In genomic region chr21:33212159-33212851, GRCh38 we compare ENCODE assay signal across 11 cellular contexts. TPM values are rescaled to one million over a fixed set of nuclear protein-coding genes. Genes with fewer than 3 reads are reported as not detected.
DNase-seq lines count a peak whose midpoint lies in the region; ATAC-seq and TF ChIP-seq lines count a peak whose summit lies in the region.
"Had no signal": no experiment of that assay in that cellular context is flagged by ENCODE, and none has a peak within 500 bp of the region (broad histone marks: within the 10 kb centered on the region; RNA-seq: fewer than 3 reads in every experiment).

No MANE protein-coding gene starts in this region.

- no peaks in the 10 kb centered on the region for H4K20me1 ChIP-seq in DND-41 (ENCODE audit: insufficient read depth, low read length)

- H3K4me3 ChIP-seq in DND-41 (ENCODE audit: low read depth in 1 of 2, low read length in 2 of 2), result peak overlapping the region in 1 of 2 experiments; percentile 40; a peak in 2 of 4 replicates
- no peak overlapping the region for H3K4me3 ChIP-seq in naive thymus-derived CD4-positive, alpha-beta T cell (ENCODE audit: low read length)

- peak overlapping the region; percentile 60 for H3K9ac ChIP-seq in DND-41 (ENCODE audit: low read depth, low read length)

- DNase-seq in DND-41 (peak; percentile 86), NCI-H82 (lab: John Stamatoyannopoulos, UW) (peak; percentile 55), cortex of kidney (lab: John Stamatoyannopoulos, UW) (no peak), dedifferentiated amniotic fluid mesenchymal stem cell (ENCODE audit: extremely low spot score) (no peak), NCI-H2107 (lab: John Stamatoyannopoulos, UW) (no peak)
- DNase-seq in central memory CD8-positive, alpha-beta T cell (ENCODE audit: low spot score in 2 of 2), result no peak
- peak in 5 of 9 donors; percentile 35 to 46 (median 41) for DNase-seq in naive thymus-derived CD4-positive, alpha-beta T cell
- DNase-seq: activated effector memory CD4-positive, alpha-beta T cell treated with anti-CD3 and anti-CD28 coated beads, Interleukin-2, amount 50 U/mL, for 16 hours; kidney; NCI-H2171 had no signal

- peak overlapping the region; percentile 98 for H3K27ac ChIP-seq in DND-41 (ENCODE audit: low read length)
- H3K27ac ChIP-seq in naive thymus-derived CD4-positive, alpha-beta T cell (ENCODE audit: low read depth, low read length), result peak overlapping the region; percentile 59

- no peaks in the 10 kb centered on the region for H3K9me3 Mint-ChIP-seq in central memory CD8-positive, alpha-beta T cell
- H3K9me3 Mint-ChIP-seq in naive thymus-derived CD4-positive, alpha-beta T cell, result peaks cover 0 to 13% (median 2%) of the 10 kb centered on the region in 11 donors

- H3K9me3 ChIP-seq in DND-41 (ENCODE audit: insufficient read depth, low read length, severe bottlenecking), result peaks cover 8% of the 10 kb centered on the region
- peaks cover 0 to 4% (median 0%) of the 10 kb centered on the region in 3 experiments for H3K9me3 ChIP-seq in naive thymus-derived CD4-positive, alpha-beta T cell (ENCODE audit: control insufficient read depth in 2 of 3, low read length in 3 of 3)

- POLR2A ChIA-PET in naive thymus-derived CD4-positive, alpha-beta T cell (lab: Charles Lee), result interaction anchor here (0.6 to 1.1 kb wide), 3 partner anchors 35 to 676 kb away, joined by 3 to 7 read pairs (median 4); no protein-coding TSS in a partner anchor

- TF ChIP-seq CTCF in DND-41 (IDR thresholded peaks at IDR 0.05; ENCODE audit: borderline replicate concordance, extremely low read depth, low read length, poor library complexity, severe bottlenecking), result no peak

- ATAC-seq in DND-41 (ENCODE audit: insufficient read depth, low read depth), result peak; percentile 75
- peak; percentile 38 for ATAC-seq in central memory CD8-positive, alpha-beta T cell (replicated peaks; ENCODE audit: extremely low read depth, poor library complexity, severe bottlenecking)
- ATAC-seq in naive thymus-derived CD4-positive, alpha-beta T cell, result peak; percentile 15
- no peak for ATAC-seq in HG03159 (IDR thresholded peaks at IDR 0.05; ENCODE audit: unreplicated experiment)

- no peaks in the 10 kb centered on the region for H3K36me3 ChIP-seq in DND-41 (ENCODE audit: insufficient read depth, low read length)
- H3K36me3 ChIP-seq in naive thymus-derived CD4-positive, alpha-beta T cell (ENCODE audit: control insufficient read depth in 2 of 3, insufficient read depth in 3 of 3, low read length in 3 of 3), result no peaks in the 10 kb centered on the region

- no peaks in the 10 kb centered on the region for H3K79me2 ChIP-seq in DND-41 (ENCODE audit: insufficient read depth, low read length)

- H3K27me3 ChIP-seq in DND-41 (ENCODE audit: insufficient read depth, low read length, poor library complexity), result no peaks in the 10 kb centered on the region
- no peaks in the 10 kb centered on the region for H3K27me3 ChIP-seq in naive thymus-derived CD4-positive, alpha-beta T cell (ENCODE audit: control insufficient read depth in 2 of 2, insufficient read depth in 2 of 2, low read length in 2 of 2)

- H2AFZ ChIP-seq in DND-41 (ENCODE audit: low read depth, low read length), result peak overlapping the region; percentile 75

- peaks cover 73% of the 10 kb centered on the region for H3K4me1 ChIP-seq in DND-41 (ENCODE audit: insufficient read depth, low read length)
- peaks cover 41 to 73% of the 10 kb centered on the region in 2 donors for H3K4me1 ChIP-seq in naive thymus-derived CD4-positive, alpha-beta T cell (ENCODE audit: control insufficient read depth in 2 of 2, insufficient read depth in 2 of 2, low read length in 2 of 2)

- intact Hi-C loops in naive thymus-derived CD4-positive, alpha-beta T cell (cut with micrococcal nuclease), result no loop called here

- peaks cover 5% of the 10 kb centered on the region for H3K36me3 Mint-ChIP-seq in central memory CD8-positive, alpha-beta T cell (ENCODE audit: insufficient read depth)
- H3K36me3 Mint-ChIP-seq in naive thymus-derived CD4-positive, alpha-beta T cell, result peaks cover 0 to 42% (median 0%) of the 10 kb centered on the region in 5 donors

- CTCF ChIA-PET in naive thymus-derived CD4-positive, alpha-beta T cell (lab: Charles Lee), result interaction anchor here (1.2 kb wide), 1 partner anchor 12 kb away, joined by 3 read pairs; no protein-coding TSS in a partner anchor

- peak overlapping the region; percentile 52 for H3K27ac Mint-ChIP-seq in central memory CD8-positive, alpha-beta T cell (ENCODE audit: low read depth)
- peak overlapping the region; percentile 83 to 94 (median 88) for H3K27ac Mint-ChIP-seq in naive thymus-derived CD4-positive, alpha-beta T cell

- no peaks in the 10 kb centered on the region for H3K27me3 Mint-ChIP-seq in central memory CD8-positive, alpha-beta T cell
- H3K27me3 Mint-ChIP-seq in naive thymus-derived CD4-positive, alpha-beta T cell, result no peaks in the 10 kb centered on the region

- H3K4me3 Mint-ChIP-seq in central memory CD8-positive, alpha-beta T cell, result peak overlapping the region; percentile 25
- H3K4me3 Mint-ChIP-seq in naive thymus-derived CD4-positive, alpha-beta T cell, result peak overlapping the region; percentile 45 to 88 (median 78)

- peaks cover 64% of the 10 kb centered on the region for H3K4me1 Mint-ChIP-seq in central memory CD8-positive, alpha-beta T cell
- peaks cover 57 to 91% (median 86%) of the 10 kb centered on the region in 7 donors for H3K4me1 Mint-ChIP-seq in naive thymus-derived CD4-positive, alpha-beta T cell

- H3K4me2 ChIP-seq in DND-41 (ENCODE audit: insufficient read depth, low read length), result peak overlapping the region; percentile 64

RNA-seq across cellular contexts. Expression of gene IFNAR2, which starts 17.4 kb away (rescaled TPM):
- 10 to 100 TPM; 44.9 to 85.8 (median 60.8) TPM for total RNA-seq in naive thymus-derived CD4-positive, alpha-beta T cell
- polyA plus RNA-seq in naive thymus-derived CD4-positive, alpha-beta T cell, result 10 to 100 TPM; 77.3 to 90.2 TPM

RNA-seq across cellular contexts. Expression of gene IL10RB, which starts 53.9 kb away (rescaled TPM):
- total RNA-seq in naive thymus-derived CD4-positive, alpha-beta T cell, result 10 to 100 TPM; 17.6 to 35.0 (median 27.2) TPM
- 10 to 100 TPM; 47.2 to 51.4 TPM for polyA plus RNA-seq in naive thymus-derived CD4-positive, alpha-beta T cell

Comparison
In these comparisons a context has a peak if more than half of its experiments do, and no peak if none do; other contexts are left out.
1. DNase-seq: peak in DND-41 (single experiment), NCI-H82 (single experiment) and naive thymus-derived CD4-positive, alpha-beta T cell (5 of 9); none in central memory CD8-positive, alpha-beta T cell (0 of 2), cortex of kidney (single experiment), dedifferentiated amniotic fluid mesenchymal stem cell (single experiment) and NCI-H2107 (single experiment).